Comparison of ENCODE assay signal across 32 cellular contexts in genomic region chr20:10387686-10388085, GRCh38.
"Had no signal": no experiment of that assay in that cellular context is flagged by ENCODE, and none has a peak within 500 bp of the region (broad histone marks: within the 10 kb centered on the region; RNA-seq: fewer than 3 reads in every experiment).

No MANE protein-coding gene starts in this region.

- H3K36me3 Mint-ChIP-seq: activated naive CD4-positive, alpha-beta T cell treated with anti-CD3 and anti-CD28 coated beads, Interleukin-2, amount 10 ng/mL, durations not matched to agents 7 days and 5 days; activated naive CD4-positive, alpha-beta T cell treated with anti-CD3 and anti-CD28 coated beads, Interleukin-2, amount 50 U/mL, for 72 hours; activated naive CD8-positive, alpha-beta T cell treated with anti-CD3 and anti-CD28 coated beads, Interleukin-2, amount 10 ng/mL, durations not matched to agents 7 days and 5 days; WTC11 had no signal

- H3K27ac Mint-ChIP-seq: activated CD4-positive, alpha-beta memory T cell treated with anti-CD3 and anti-CD28 coated beads, Interleukin-2, amount 10 ng/mL, durations not matched to agents 7 days and 5 days; activated CD4-positive, alpha-beta T cell treated with anti-CD3 and anti-CD28 coated beads, Interleukin-2, amount 10 ng/mL, durations not matched to agents 7 days and 5 days; activated naive CD4-positive, alpha-beta T cell treated with anti-CD3 and anti-CD28 coated beads, Interleukin-2, amount 10 ng/mL, durations not matched to agents 7 days and 5 days; activated naive CD4-positive, alpha-beta T cell treated with anti-CD3 and anti-CD28 coated beads, Interleukin-2, amount 50 U/mL, for 72 hours; activated naive CD8-positive, alpha-beta T cell treated with anti-CD3 and anti-CD28 coated beads, Interleukin-2, amount 10 ng/mL, durations not matched to agents 7 days and 5 days; activated T-cell treated with anti-CD3 and anti-CD28 coated beads, Interleukin-2, amount 50 U/mL, for 24 hours; activated T-cell treated with anti-CD3 and anti-CD28 coated beads, Interleukin-2, amount 50 U/mL, for 72 hours; T-helper 17 cell; WTC11 had no signal

- DNase-seq: activated CD4-positive, alpha-beta memory T cell treated with anti-CD3 and anti-CD28 coated beads, Interleukin-2, amount 10 ng/mL, durations not matched to agents 7 days and 5 days; activated CD4-positive, alpha-beta T cell treated with anti-CD3 and anti-CD28 coated beads for 1 hour; activated CD4-positive, alpha-beta T cell treated with anti-CD3 and anti-CD28 coated beads for 4 hours; activated CD4-positive, alpha-beta T cell treated with anti-CD3 and anti-CD28 coated beads, Interleukin-2, amount 10 ng/mL, durations not matched to agents 7 days and 5 days; activated CD4-positive, alpha-beta T cell treated with anti-CD3 and anti-CD28 coated beads, Interleukin-2, amount 50 U/mL, for 4 hours; activated CD8-positive, alpha-beta memory T cell treated with anti-CD3 and anti-CD28 coated beads, Interleukin-2, amount 50 U/mL, for 48 hours; activated gamma-delta T cell; activated naive CD4-positive, alpha-beta T cell; activated naive CD4-positive, alpha-beta T cell treated with anti-CD3 and anti-CD28 coated beads, Interleukin-2, amount 10 ng/mL, durations not matched to agents 7 days and 5 days; activated naive CD8-positive, alpha-beta T cell treated with anti-CD3 and anti-CD28 coated beads, Interleukin-2, amount 10 ng/mL, durations not matched to agents 7 days and 5 days; activated T-cell treated with anti-CD3 and anti-CD28 coated beads for 4 hours; activated T-cell treated with anti-CD3 and anti-CD28 coated beads, Interleukin-2, amount 50 U/mL, for 24 hours; activated T-cell treated with anti-CD3 and anti-CD28 coated beads, Interleukin-2, amount 50 U/mL, for 72 hours; amniotic stem cell; aorta; body of pancreas; central memory CD4-positive, alpha-beta T cell; cerebellar nuclear complex; colonic mucosa; effector CD8-positive, alpha-beta T cell; esophagus squamous epithelium; foreskin fibroblast; head of caudate nucleus; T-helper 1 cell; T-helper 17 cell had no signal

- H3K9me3 Mint-ChIP-seq: activated CD4-positive, alpha-beta memory T cell treated with anti-CD3 and anti-CD28 coated beads, Interleukin-2, amount 10 ng/mL, durations not matched to agents 7 days and 5 days; activated CD4-positive, alpha-beta T cell treated with anti-CD3 and anti-CD28 coated beads, Interleukin-2, amount 10 ng/mL, durations not matched to agents 7 days and 5 days; activated naive CD4-positive, alpha-beta T cell treated with anti-CD3 and anti-CD28 coated beads, Interleukin-2, amount 10 ng/mL, durations not matched to agents 7 days and 5 days; activated naive CD4-positive, alpha-beta T cell treated with anti-CD3 and anti-CD28 coated beads, Interleukin-2, amount 50 U/mL, for 72 hours; activated naive CD8-positive, alpha-beta T cell treated with anti-CD3 and anti-CD28 coated beads, Interleukin-2, amount 10 ng/mL, durations not matched to agents 7 days and 5 days; activated T-cell treated with anti-CD3 and anti-CD28 coated beads, Interleukin-2, amount 50 U/mL, for 24 hours; activated T-cell treated with anti-CD3 and anti-CD28 coated beads, Interleukin-2, amount 50 U/mL, for 72 hours had no signal

- H3K36me3 ChIP-seq: colonic mucosa, esophagus squamous epithelium had no signal

- H3K27me3 ChIP-seq: body of pancreas, colonic mucosa, esophagus squamous epithelium had no signal

- FAIRE-seq: endometrium, endothelial cell of umbilical vein, frontal cortex had no signal

- H3K4me3 Mint-ChIP-seq: activated CD4-positive, alpha-beta memory T cell treated with anti-CD3 and anti-CD28 coated beads, Interleukin-2, amount 10 ng/mL, durations not matched to agents 7 days and 5 days; activated CD4-positive, alpha-beta T cell treated with anti-CD3 and anti-CD28 coated beads, Interleukin-2, amount 10 ng/mL, durations not matched to agents 7 days and 5 days; activated naive CD4-positive, alpha-beta T cell treated with anti-CD3 and anti-CD28 coated beads, Interleukin-2, amount 10 ng/mL, durations not matched to agents 7 days and 5 days; activated naive CD8-positive, alpha-beta T cell treated with anti-CD3 and anti-CD28 coated beads, Interleukin-2, amount 10 ng/mL, durations not matched to agents 7 days and 5 days; activated T-cell treated with anti-CD3 and anti-CD28 coated beads, Interleukin-2, amount 50 U/mL, for 24 hours; activated T-cell treated with anti-CD3 and anti-CD28 coated beads, Interleukin-2, amount 50 U/mL, for 72 hours; T-helper 17 cell; WTC11 had no signal

- H3K4me3 ChIP-seq: body of pancreas, colonic mucosa, esophagus squamous epithelium had no signal

- ATAC-seq: activated naive CD4-positive, alpha-beta T cell treated with anti-CD3 and anti-CD28 coated beads, Interleukin-2, amount 50 U/mL, for 72 hours; activated T-cell treated with anti-CD3 and anti-CD28 coated beads, Interleukin-2, amount 50 U/mL, for 72 hours; body of pancreas; T-helper 17 cell; WTC11 had no signal

- H3K4me1 ChIP-seq: body of pancreas, colonic mucosa, esophagus squamous epithelium had no signal

- H3K4me1 Mint-ChIP-seq: activated CD4-positive, alpha-beta T cell treated with anti-CD3 and anti-CD28 coated beads, Interleukin-2, amount 10 ng/mL, durations not matched to agents 7 days and 5 days; activated naive CD4-positive, alpha-beta T cell treated with anti-CD3 and anti-CD28 coated beads, Interleukin-2, amount 10 ng/mL, durations not matched to agents 7 days and 5 days; activated naive CD8-positive, alpha-beta T cell treated with anti-CD3 and anti-CD28 coated beads, Interleukin-2, amount 10 ng/mL, durations not matched to agents 7 days and 5 days; T-helper 17 cell had no signal

- H3K27me3 Mint-ChIP-seq: activated CD4-positive, alpha-beta memory T cell treated with anti-CD3 and anti-CD28 coated beads, Interleukin-2, amount 10 ng/mL, durations not matched to agents 7 days and 5 days had no signal

- H3K9me3 ChIP-seq: body of pancreas, colonic mucosa, esophagus squamous epithelium had no signal

- H3K27ac ChIP-seq: body of pancreas, colonic mucosa, epithelial cell of prostate, esophagus squamous epithelium, VCaP had no signal
